Comparison of ENCODE assay signal across 8 cellular contexts in genomic region chr14:74478996-74479635, GRCh38. TPM values are rescaled to one million over a fixed set of nuclear protein-coding genes. Genes with fewer than 3 reads are reported as not detected.
DNase-seq lines count a peak whose midpoint lies in the region; ATAC-seq and TF ChIP-seq lines count a peak whose summit lies in the region.

No MANE protein-coding gene starts in this region.

- no peaks in the 10 kb centered on the region for H3K36me3 Mint-ChIP-seq in HFFc6 (ENCODE audit: low read depth)
- peaks cover 5% of the 10 kb centered on the region for H3K36me3 Mint-ChIP-seq in natural killer cell treated with Interleukin-12 subunit alpha and Interleukin-12 subunit beta and Interleukin-15 and Interleukin-18, amount 100 ng/mL, for 72 hours

- no peaks in the 10 kb centered on the region for H3K27me3 ChIP-seq in WERI-Rb-1 (ENCODE audit: insufficient read depth, low read depth, severe bottlenecking)

- ATAC-seq in natural killer cell treated with Interleukin-12 subunit alpha and Interleukin-12 subunit beta and Interleukin-15 and Interleukin-18, amount 100 ng/mL, for 72 hours: no peak
- ATAC-seq in HG03521 (IDR thresholded peaks at IDR 0.05; ENCODE audit: unreplicated experiment): no peak

- H3K4me3 Mint-ChIP-seq in HFFc6: no peak overlapping the region
- no peak overlapping the region for H3K4me3 Mint-ChIP-seq in natural killer cell treated with Interleukin-12 subunit alpha and Interleukin-12 subunit beta and Interleukin-15 and Interleukin-18, amount 100 ng/mL, for 72 hours

- no peak overlapping the region for H3K27ac Mint-ChIP-seq in HFFc6
- H3K27ac Mint-ChIP-seq in natural killer cell treated with Interleukin-12 subunit alpha and Interleukin-12 subunit beta and Interleukin-15 and Interleukin-18, amount 100 ng/mL, for 72 hours: no peak overlapping the region

- H3K27me3 Mint-ChIP-seq in HFFc6 (ENCODE audit: insufficient read depth): no peaks in the 10 kb centered on the region; the same call in 1 of the 2 replicates
- no peaks in the 10 kb centered on the region for H3K27me3 Mint-ChIP-seq in natural killer cell treated with Interleukin-12 subunit alpha and Interleukin-12 subunit beta and Interleukin-15 and Interleukin-18, amount 100 ng/mL, for 72 hours

- H3K9me3 ChIP-seq in WERI-Rb-1 (ENCODE audit: severe bottlenecking): no peaks in the 10 kb centered on the region

- DNase-seq in AG08396 (ENCODE audit: low spot score) (peak; percentile 24), HFFc6 (peak; percentile 24), WERI-Rb-1 (peak; percentile 49), kidney tubule cell (ENCODE audit: low spot score) (peak; percentile 37), A172 (ENCODE audit: low spot score) (no peak), cerebellum (ENCODE audit: low spot score) (no peak)
- no peak for DNase-seq in natural killer cell treated with Interleukin-12 subunit alpha and Interleukin-12 subunit beta and Interleukin-15 and Interleukin-18, amount 100 ng/mL, for 72 hours (ENCODE audit: low spot score)

- TF ChIP-seq CTCF in HFFc6 (IDR thresholded peaks at IDR 0.05): peak; percentile 90
- TF ChIP-seq CTCF in WERI-Rb-1 (IDR thresholded peaks at IDR 0.05; ENCODE audit: low read depth, low read length): peak; percentile 90

- no peaks in the 10 kb centered on the region for H3K9me3 Mint-ChIP-seq in HFFc6
- no peaks in the 10 kb centered on the region for H3K9me3 Mint-ChIP-seq in natural killer cell treated with Interleukin-12 subunit alpha and Interleukin-12 subunit beta and Interleukin-15 and Interleukin-18, amount 100 ng/mL, for 72 hours

- H3K4me3 ChIP-seq in WERI-Rb-1 (ENCODE audit: low read depth, low read length): no peak overlapping the region

- H3K4me1 Mint-ChIP-seq in HFFc6 (ENCODE audit: low read depth): peaks cover 37% of the 10 kb centered on the region
- no peaks in the 10 kb centered on the region for H3K4me1 Mint-ChIP-seq in natural killer cell treated with Interleukin-12 subunit alpha and Interleukin-12 subunit beta and Interleukin-15 and Interleukin-18, amount 100 ng/mL, for 72 hours (ENCODE audit: low read depth in 2 of 2)

- no peak overlapping the region for H3K27ac ChIP-seq in WERI-Rb-1

- H3K36me3 ChIP-seq in WERI-Rb-1: 0 out of 2 replicates have a peak, but pooled peaks cover 3% of the 10 kb centered on the region

RNA-seq across cellular contexts. Expression of gene NPC2, which starts 14.0 kb away (rescaled TPM):
- total RNA-seq in HFFc6 (2021; fragmentation: NEBNext Ultra II Directional; extraction: Animal tissue kit (Norgen Biotek cat#: 25700)): 10 to 100 TPM; 69.1 to 89.9 (median 78.8) TPM
- 10 to 100 TPM; 12.7 to 24.8 TPM for total RNA-seq in natural killer cell treated with Interleukin-12 subunit alpha and Interleukin-12 subunit beta and Interleukin-15 and Interleukin-18, amount 100 ng/mL, for 72 hours
- total RNA-seq in A172 (2014; rRNA removed; shearing (Covaris generic)): 314 and 399 TPM in 2 replicates
- total RNA-seq in cerebellum: 23.4 TPM

RNA-seq across cellular contexts. Expression of gene ISCA2, which starts 14.4 kb away (rescaled TPM):
- 10 to 100 TPM; 27.7 to 39.4 (median 30.5) TPM for total RNA-seq in HFFc6 (2021; fragmentation: NEBNext Ultra II Directional; extraction: Animal tissue kit (Norgen Biotek cat#: 25700))
- 10 to 100 TPM; 20.6 to 22.8 TPM for total RNA-seq in natural killer cell treated with Interleukin-12 subunit alpha and Interleukin-12 subunit beta and Interleukin-15 and Interleukin-18, amount 100 ng/mL, for 72 hours
- total RNA-seq in A172 (2014; rRNA removed; shearing (Covaris generic)): 13.3 and 18.1 TPM in 2 replicates
- total RNA-seq in cerebellum: 13.9 TPM

RNA-seq across cellular contexts. Expression of gene SYNDIG1L, which starts 53.1 kb away (rescaled TPM):
- total RNA-seq in HFFc6 (2021; fragmentation: NEBNext Ultra II Directional; extraction: Animal tissue kit (Norgen Biotek cat#: 25700)): not detected
- not detected for total RNA-seq in natural killer cell treated with Interleukin-12 subunit alpha and Interleukin-12 subunit beta and Interleukin-15 and Interleukin-18, amount 100 ng/mL, for 72 hours
- total RNA-seq in A172 (2014; rRNA removed; shearing (Covaris generic)): not detected in 2 replicates
- total RNA-seq in cerebellum: 0.73 TPM

Comparison
In these comparisons a context has a peak if more than half of its experiments do, and no peak if none do; other contexts are left out.
1. DNase-seq: peak in AG08396 (single experiment), HFFc6 (single experiment), WERI-Rb-1 (single experiment) and kidney tubule cell (single experiment); none in natural killer cell treated with Interleukin-12 subunit alpha and Interleukin-12 subunit beta and Interleukin-15 and Interleukin-18, amount 100 ng/mL, for 72 hours (single experiment), A172 (single experiment) and cerebellum (single experiment).